ENCODE assay signal across 13 cellular contexts in the genomic region with DNA sequence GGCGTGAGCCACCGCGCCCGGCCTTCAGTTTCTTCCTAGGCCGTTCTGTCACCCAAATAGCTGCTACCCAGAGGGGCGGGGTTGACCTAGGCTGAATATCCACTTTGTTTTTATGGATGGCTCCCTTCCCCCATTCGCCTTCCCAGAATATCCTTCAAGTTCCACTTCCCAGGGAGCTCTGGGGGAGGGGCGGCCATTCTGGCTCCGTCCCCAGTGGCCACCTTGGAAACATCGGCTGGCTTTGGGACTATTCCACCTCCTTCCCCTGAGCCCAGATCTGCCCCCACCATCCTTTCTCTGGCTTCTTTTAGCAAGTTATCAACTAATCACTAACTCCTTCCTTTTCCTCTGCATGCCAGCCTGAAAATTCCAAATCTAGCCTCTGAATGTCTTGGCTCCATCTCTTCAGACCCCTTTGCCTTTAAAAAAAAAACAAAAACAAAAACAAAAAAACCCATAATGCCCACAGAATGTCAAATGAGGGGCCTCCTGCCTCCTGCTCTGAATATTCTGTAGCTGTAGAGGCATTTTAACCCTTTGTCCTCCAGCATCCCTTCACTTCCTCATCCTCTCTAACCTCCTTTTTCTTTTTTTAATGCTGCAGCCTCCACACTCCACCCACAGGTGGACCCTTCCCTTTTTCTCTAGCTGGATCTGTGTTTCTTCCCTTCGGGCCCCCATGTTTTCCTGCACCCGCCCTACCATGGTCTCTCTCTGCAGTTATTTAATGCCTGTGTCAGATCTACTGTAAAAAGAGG. TPM values are rescaled to one million over a fixed set of nuclear protein-coding genes. Genes with fewer than 3 reads are reported as not detected.
A peak's percentile ranks its signal among the peaks of the same experiment; 100 is the strongest.
DNase-seq lines count a peak whose midpoint lies in the region; ATAC-seq and TF ChIP-seq lines count a peak whose summit lies in the region.
"Had no signal": no experiment of that assay in that cellular context is flagged by ENCODE, and none has a peak within 500 bp of the region (broad histone marks: within the 10 kb centered on the region; RNA-seq: fewer than 3 reads in every experiment).

No MANE protein-coding gene starts in this region.

- H3K9me3 Mint-ChIP-seq in nephron progenitor cell = no peaks in the 10 kb centered on the region
- H3K9me3 Mint-ChIP-seq: immature natural killer cell had no signal

- H3K27ac ChIP-seq in adrenal gland (peak overlapping the region in 3 of 5 donors; percentile 26 to 37 (median 28)), right cardiac atrium (ENCODE audit: low read length) (no peak overlapping the region)

- no peaks in the 10 kb centered on the region for H3K9me3 ChIP-seq in adrenal gland (replicated peaks in 1 of 3)
- H3K9me3 ChIP-seq in right cardiac atrium (ENCODE audit: control insufficient read depth, low read length) = no peaks in the 10 kb centered on the region

- H3K4me1 Mint-ChIP-seq in nephron progenitor cell = peaks cover 52% of the 10 kb centered on the region

- TF ChIP-seq CTCF in adrenal gland (IDR thresholded peaks at IDR 0.05) (peak in 2 of 6 experiments; percentile 22 to 39), nephron progenitor cell (IDR thresholded peaks at IDR 0.05) (peak; percentile 8), GM10248 (IDR thresholded peaks at IDR 0.05; ENCODE audit: control extremely low read depth, extremely low read depth, low read depth, missing control alignments) (no peak)

- no peaks in the 10 kb centered on the region for H3K36me3 ChIP-seq in adrenal gland (replicated peaks in 1 of 2)

- H3K27ac Mint-ChIP-seq in nephron progenitor cell = peak overlapping the region; percentile 80
- H3K27ac Mint-ChIP-seq: immature natural killer cell had no signal

- H3K4me1 ChIP-seq in adrenal gland (replicated peaks in 1 of 2) (peaks cover 7 to 11% of the 10 kb centered on the region in 2 donors), right cardiac atrium (ENCODE audit: control insufficient read depth, insufficient read depth, low read length) (peaks cover under 1% of the 10 kb centered on the region)

- peak in 11 of 14 donors; percentile 30 to 84 (median 59) for DNase-seq in C1 segment of cervical spinal cord (lab: John Stamatoyannopoulos, UW)
- DNase-seq in adrenal gland = peak; percentile 81 to 94 (median 89)
- peak; percentile 59 to 87 (median 78) for DNase-seq in right cardiac atrium
- peak; percentile 73 for DNase-seq in nephron progenitor cell
- DNase-seq in NCI-H510A treated with DMSO at 0.1 percent for 48 hours (lab: John Stamatoyannopoulos, UW) = no peak
- no peak for DNase-seq in GM10248 (ENCODE audit: extremely low spot score)
- DNase-seq: cerebellar nuclear complex, GF-D8, immature natural killer cell had no signal

- intact Hi-C loops in adrenal gland (cut with DNase I) = no loop called here
- intact Hi-C loops in right cardiac atrium (cut with DNase I) = no loop called here

- H3K27me3 ChIP-seq in adrenal gland (no peaks in the 10 kb centered on the region), right cardiac atrium (ENCODE audit: control insufficient read depth, insufficient read depth) (no peaks in the 10 kb centered on the region)

- peaks cover 17% of the 10 kb centered on the region for H3K27me3 Mint-ChIP-seq in nephron progenitor cell (ENCODE audit: low read depth, poor library complexity)

- no peak for TF ChIP-seq POLR2A in adrenal gland (IDR thresholded peaks at IDR 0.05)

- peak overlapping the region; percentile 39 for H3K4me3 Mint-ChIP-seq in nephron progenitor cell
- H3K4me3 Mint-ChIP-seq: immature natural killer cell had no signal

- H3K4me3 ChIP-seq in adrenal gland = no peak overlapping the region
- H3K4me3 ChIP-seq in right cardiac atrium (ENCODE audit: low read length) = no peak overlapping the region

- CTCF ChIA-PET in GM10248 (lab: Yijun Ruan, JAX) = interaction anchor here (1.5 to 1.8 kb wide), 2 partner anchors 16 to 403 kb away, joined by 3 to 4 read pairs; no protein-coding TSS in a partner anchor

- ATAC-seq in right cardiac atrium (peak; percentile 47 to 57), GM21423 (IDR thresholded peaks at IDR 0.05; ENCODE audit: unreplicated experiment) (no peak), HG03354 (IDR thresholded peaks at IDR 0.05; ENCODE audit: poor library complexity, severe bottlenecking, unreplicated experiment) (no peak)

- WGBS in adrenal gland, 4 donors = 19 to 42% (median 27%) methylated on average over 12 of the region's 12 CpGs
- WGBS in right cardiac atrium = 28% methylated on average over 12 of the region's 12 CpGs

- POLR2A ChIA-PET in GM10248 (lab: Yijun Ruan, JAX) = no interaction called here

- H3K36me3 Mint-ChIP-seq in nephron progenitor cell (ENCODE audit: low read depth) = peaks cover 36% of the 10 kb centered on the region

RNA-seq across cellular contexts. Expression of a gene that starts 6.4 kb away (rescaled TPM):
- total RNA-seq in adrenal gland (10 to 100 TPM in 5 of 8 donors, 1 to 10 TPM in 3; 1.2 to 32.6 (median 15.5) TPM), right cardiac atrium (10 to 100 TPM in 1 of 4 donors, 1 to 10 TPM in 3; 3.1 to 10.2 (median 5.3) TPM)
- polyA plus RNA-seq in adrenal gland (1 to 10 TPM; 7.9 to 9.2 (median 8.5) TPM), right cardiac atrium (2.8 TPM)
- total RNA-seq: HT-29 had no signal
- polyA plus RNA-seq: immature natural killer cell had no signal

RNA-seq across cellular contexts. Expression of a gene that starts 27.2 kb away (rescaled TPM):
- total RNA-seq in adrenal gland (1 to 10 TPM in 7 of 8 donors, under 1 TPM in 1; 0.30 to 2.9 (median 2.1) TPM), right cardiac atrium (1 to 10 TPM in 1 of 4 donors, under 1 TPM in 2, not detected in 1; 0.71 to 1.2 (median 0.82) TPM)
- polyA plus RNA-seq in adrenal gland (1 to 10 TPM; 1.2 to 3.8 (median 2.0) TPM), right cardiac atrium (0.57 TPM)
- total RNA-seq: HT-29, skeletal muscle tissue had no signal
- polyA plus RNA-seq: immature natural killer cell had no signal

RNA-seq across cellular contexts. Expression of a gene that starts 29.5 kb away (rescaled TPM):
- total RNA-seq in adrenal gland = 100 to 1,000 TPM; 190 to 403 (median 254) TPM
- 100 to 1,000 TPM; 190 to 700 (median 511) TPM for polyA plus RNA-seq in adrenal gland
- total RNA-seq in right cardiac atrium = 100 to 1,000 TPM in 2 of 4 donors, 10 to 100 TPM in 2; 85.1 to 117 (median 93.7) TPM
- 141 TPM for polyA plus RNA-seq in right cardiac atrium

RNA-seq across cellular contexts. Expression of a gene that starts 30.2 kb away (rescaled TPM):
- total RNA-seq in adrenal gland (10 to 100 TPM; 25.8 to 85.9 (median 32.2) TPM), right cardiac atrium (10 to 100 TPM; 13.2 to 16.3 (median 14.2) TPM)
- polyA plus RNA-seq in adrenal gland (10 to 100 TPM; 13.4 to 19.9 (median 17.4) TPM), right cardiac atrium (6.1 TPM)

RNA-seq across cellular contexts. Expression of a gene that starts 31.1 kb away (rescaled TPM):
- total RNA-seq in adrenal gland (10 to 100 TPM in 1 of 8 donors, 1 to 10 TPM in 7; 3.4 to 15.3 (median 6.2) TPM), right cardiac atrium (1 to 10 TPM; 4.0 to 6.3 (median 4.9) TPM)
- polyA plus RNA-seq in adrenal gland (10 to 100 TPM in 2 of 3 donors, 1 to 10 TPM in 1; 4.5 to 31.0 (median 21.1) TPM), right cardiac atrium (5.1 TPM)

Comparison
In these comparisons a context has a peak if more than half of its experiments do, and no peak if none do; other contexts are left out.
1. DNase-seq: peak in C1 segment of cervical spinal cord (11 of 14), adrenal gland (7 of 7), right cardiac atrium (3 of 3) and nephron progenitor cell (single experiment); none in NCI-H510A treated with DMSO at 0.1 percent for 48 hours (single experiment) and GM10248 (single experiment).
2. ATAC-seq: peak in right cardiac atrium (2 of 2); none in GM21423 (single experiment) and HG03354 (single experiment).